Comparison of ENCODE assay signal across 20 cellular contexts in genomic region chr18:2222270-2223185, GRCh38.
DNase-seq lines count a peak whose midpoint lies in the region; ATAC-seq, FAIRE-seq and TF ChIP-seq lines count a peak whose summit lies in the region.
"Had no signal": no experiment of that assay in that cellular context is flagged by ENCODE, and none has a peak within 500 bp of the region (broad histone marks: within the 10 kb centered on the region; RNA-seq: fewer than 3 reads in every experiment).

No MANE protein-coding gene starts in this region.

- H2AFZ ChIP-seq in HCT116 (ENCODE audit: low read depth, low read length, poor library complexity, severe bottlenecking), result no peak overlapping the region
- no peak overlapping the region for H2AFZ ChIP-seq in endothelial cell of umbilical vein (ENCODE audit: low read depth, low read length)
- no peak overlapping the region for H2AFZ ChIP-seq in GM23338

- no peak overlapping the region for H3K4me3 ChIP-seq in HCT116 (replicated peaks in 1 of 2; ENCODE audit: low read depth in 1 of 2, low read length in 2 of 2)
- no peak overlapping the region for H3K4me3 ChIP-seq in endothelial cell of umbilical vein (replicated peaks in 1 of 3; ENCODE audit: insufficient read depth in 1 of 3, low read depth in 1 of 3, low read length in 3 of 3)
- H3K4me3 ChIP-seq in right lobe of liver, result no peak overlapping the region
- no peak overlapping the region for H3K4me3 ChIP-seq in GM23338

- H3K79me2 ChIP-seq in HCT116 (ENCODE audit: insufficient read depth, low read length) (no peaks in the 10 kb centered on the region), endothelial cell of umbilical vein (ENCODE audit: control insufficient read depth, insufficient read depth, low read length) (no peaks in the 10 kb centered on the region), GM23338 (replicated peaks; ENCODE audit: insufficient read depth) (no peaks in the 10 kb centered on the region)

- no peak for DNase-seq in HCT116 (ENCODE audit: low read depth, low spot score)
- peak; percentile 32 for DNase-seq in NCI-H2196 treated with DMSO at 0.1 percent for 48 hours (lab: John Stamatoyannopoulos, UW; ENCODE audit: unreplicated experiment)
- peak; percentile 4 for DNase-seq in endothelial cell of umbilical vein (ENCODE audit: low read depth, low spot score)
- peak in 1 of 3 donors; percentile 48 for DNase-seq in right lobe of liver
- DNase-seq in GM23338 (ENCODE audit: low spot score), result no peak
- DNase-seq: activated CD4-positive, alpha-beta T cell treated with anti-CD3 and anti-CD28 coated beads, Interleukin-2, amount 50 U/mL, for 1 hour; activated naive CD4-positive, alpha-beta T cell treated with anti-CD3 and anti-CD28 coated beads, Interleukin-2, amount 10 ng/mL, durations not matched to agents 7 days and 5 days; BE2C; glutamatergic neuron; H9; immature natural killer cell; NCI-H1694 treated with DMSO at 0.1 percent for 48 hours; NCI-H510A treated with DMSO at 0.1 percent for 48 hours; stimulated activated naive B cell treated with anti-CD40 and anti-IgM and Interleukin-4, amounts not matched to agents 10 μg/mL and 1 μg/mL and 100 μg/mL, for 72 hours had no signal

- dilution Hi-C loops in endothelial cell of umbilical vein (cut with MboI; ENCODE audit: extremely low pct_ligation_motif_present, low sequenced_read_pairs), result no loop called here

- H3K27me3 ChIP-seq in HCT116 (ENCODE audit: insufficient read depth, low read length) (no peaks in the 10 kb centered on the region), endothelial cell of umbilical vein (ENCODE audit: control insufficient read depth in 2 of 2, insufficient read depth in 2 of 2, low read length in 2 of 2) (no peaks in the 10 kb centered on the region), right lobe of liver (no peaks in the 10 kb centered on the region), GM23338 (ENCODE audit: insufficient read depth) (no peaks in the 10 kb centered on the region)
- H3K27me3 ChIP-seq: BE2C, tibial nerve had no signal

- peaks cover 2% of the 10 kb centered on the region; the same call in 2 of the 3 replicates for H3K4me1 Mint-ChIP-seq in GM23338
- H3K4me1 Mint-ChIP-seq: activated naive CD4-positive, alpha-beta T cell treated with anti-CD3 and anti-CD28 coated beads, Interleukin-2, amount 10 ng/mL, durations not matched to agents 7 days and 5 days; immature natural killer cell; stimulated activated naive B cell treated with anti-CD40 and anti-IgM and Interleukin-4, amounts not matched to agents 10 μg/mL and 1 μg/mL and 100 μg/mL, for 72 hours had no signal

- H3K36me3 ChIP-seq in HCT116 (ENCODE audit: control insufficient read depth in 1 of 2, insufficient read depth in 2 of 2, low read length in 2 of 2), result no peaks in the 10 kb centered on the region
- H3K36me3 ChIP-seq in endothelial cell of umbilical vein (ENCODE audit: control insufficient read depth in 2 of 2, extremely low read depth in 1 of 2, insufficient read depth in 2 of 2, low read length in 2 of 2), result no peaks in the 10 kb centered on the region
- no peaks in the 10 kb centered on the region for H3K36me3 ChIP-seq in right lobe of liver
- H3K36me3 ChIP-seq in GM23338 (ENCODE audit: insufficient read depth), result no peaks in the 10 kb centered on the region
- H3K36me3 ChIP-seq: BE2C, tibial nerve had no signal

- no peak overlapping the region for H3K4me2 ChIP-seq in HCT116 (ENCODE audit: low read length)
- no peak overlapping the region for H3K4me2 ChIP-seq in endothelial cell of umbilical vein (ENCODE audit: insufficient read depth, low read length)
- H3K4me2 ChIP-seq in GM23338, result no peak overlapping the region

- no peak overlapping the region for H3K27ac ChIP-seq in HCT116 (ENCODE audit: low read depth, low read length)
- no peak overlapping the region for H3K27ac ChIP-seq in endothelial cell of umbilical vein (ENCODE audit: insufficient read depth, low read depth, low read length)
- no peak overlapping the region for H3K27ac ChIP-seq in right lobe of liver
- H3K27ac ChIP-seq in GM23338 (ENCODE audit: low read depth), result no peak overlapping the region
- H3K27ac ChIP-seq: tibial nerve had no signal

- no peaks in the 10 kb centered on the region for H3K9me3 Mint-ChIP-seq in GM23338
- H3K9me3 Mint-ChIP-seq: activated naive CD4-positive, alpha-beta T cell treated with anti-CD3 and anti-CD28 coated beads, Interleukin-2, amount 10 ng/mL, durations not matched to agents 7 days and 5 days; dendritic cell treated with granulocyte-macrophage colony-stimulating factor and Interleukin-4, amounts not matched to agents 40 ng/mL and 50 ng/mL, for 4 days; H9; immature natural killer cell; mesothelial cell of epicardium; stimulated activated naive B cell treated with anti-CD40 and anti-IgM and Interleukin-4, amounts not matched to agents 10 μg/mL and 1 μg/mL and 100 μg/mL, for 72 hours had no signal

- WGBS in right lobe of liver (ENCODE audit: insufficient coverage, low coverage, low lambda C conversion rate, missing lambda C conversion rate), result 59% methylated on average over 5 of the region's 5 CpGs

- TF ChIP-seq RAD21 in HCT116 (IDR thresholded peaks at IDR 0.05; ENCODE audit: low read depth), result no peak

- ATAC-seq in HCT116 (no peak), right lobe of liver (peak in 3 of 4 donors; percentile 52 to 86 (median 80)), GM23338 (no peak), GM18870 (IDR thresholded peaks at IDR 0.05; ENCODE audit: unreplicated experiment) (no peak), GM19351 (IDR thresholded peaks at IDR 0.05; ENCODE audit: unreplicated experiment) (no peak)
- ATAC-seq: stimulated activated naive B cell treated with anti-CD40 and anti-IgM and Interleukin-4, amounts not matched to agents 10 μg/mL and 1 μg/mL and 100 μg/mL, for 72 hours had no signal

- TF ChIP-seq POLR2A in HCT116 (IDR thresholded peaks at IDR 0.05; ENCODE audit: borderline replicate concordance, extremely low read depth, insufficient read depth, insufficient read length) (no peak), endothelial cell of umbilical vein (IDR thresholded peaks at IDR 0.05; ENCODE audit: low read depth, low read length) (no peak), right lobe of liver (IDR thresholded peaks at IDR 0.05) (no peak)

- no peaks in the 10 kb centered on the region for H3K4me1 ChIP-seq in HCT116 (ENCODE audit: control insufficient read depth in 1 of 2, insufficient read depth in 2 of 2, low read length in 2 of 2)
- peaks cover 3% of the 10 kb centered on the region for H3K4me1 ChIP-seq in endothelial cell of umbilical vein (ENCODE audit: control insufficient read depth, extremely low read depth, insufficient read depth, low read length)
- H3K4me1 ChIP-seq in right lobe of liver, result peaks cover 0 to 5% (median 2%) of the 10 kb centered on the region in 4 donors
- no peaks in the 10 kb centered on the region for H3K4me1 ChIP-seq in GM23338 (ENCODE audit: insufficient read depth)
- H3K4me1 ChIP-seq: BE2C had no signal

- POLR2A ChIA-PET in HCT116 (lab: Charles Lee), result no interaction called here
- POLR2A ChIA-PET in endothelial cell of umbilical vein (lab: Charles Lee), result no interaction called here

- BruUV-seq in HCT116 (replicated peaks; lab: Mats Ljungman, UMichigan), result no TSS peak
- BruUV-seq in endothelial cell of umbilical vein (replicated peaks; lab: Mats Ljungman, UMichigan), result no TSS peak

- no peak for FAIRE-seq in endothelial cell of umbilical vein (lab: Jason Lieb, UNC)
- FAIRE-seq: TTC549 had no signal

- no peak overlapping the region for H3K4me3 Mint-ChIP-seq in GM23338
- H3K4me3 Mint-ChIP-seq: activated naive CD4-positive, alpha-beta T cell treated with anti-CD3 and anti-CD28 coated beads, Interleukin-2, amount 10 ng/mL, durations not matched to agents 7 days and 5 days; dendritic cell treated with granulocyte-macrophage colony-stimulating factor and Interleukin-4, amounts not matched to agents 40 ng/mL and 50 ng/mL, for 4 days; H9; immature natural killer cell; stimulated activated naive B cell treated with anti-CD40 and anti-IgM and Interleukin-4, amounts not matched to agents 10 μg/mL and 1 μg/mL and 100 μg/mL, for 72 hours had no signal

- H3K27ac Mint-ChIP-seq in GM23338, result no peak overlapping the region
- H3K27ac Mint-ChIP-seq: activated naive CD4-positive, alpha-beta T cell treated with anti-CD3 and anti-CD28 coated beads, Interleukin-2, amount 10 ng/mL, durations not matched to agents 7 days and 5 days; dendritic cell treated with granulocyte-macrophage colony-stimulating factor and Interleukin-4, amounts not matched to agents 40 ng/mL and 50 ng/mL, for 4 days; H9; immature natural killer cell; stimulated activated naive B cell treated with anti-CD40 and anti-IgM and Interleukin-4, amounts not matched to agents 10 μg/mL and 1 μg/mL and 100 μg/mL, for 72 hours had no signal

- RAD21 ChIA-PET in HCT116 (lab: Charles Lee; ENCODE audit: low non-redundant PET in 1 of 2, low total read pairs in 2 of 2, uncharacterized antibody in 2 of 2, unreplicated experiment in 2 of 2), result no interaction called here

- CTCF ChIA-PET in HCT116 (lab: Charles Lee) (interaction anchor here (1.8 to 3.1 kb wide), 2 partner anchors 118 to 320 kb away, joined by 5 to 11 read pairs; no protein-coding TSS in a partner anchor), endothelial cell of umbilical vein (lab: Charles Lee) (interaction anchor here (0.9 to 3.3 kb wide), 8 partner anchors 14 to 1358 kb away, joined by 3 to 43 read pairs (median 4); no protein-coding TSS in a partner anchor)

- no peaks in the 10 kb centered on the region for H3K36me3 Mint-ChIP-seq in GM23338 (ENCODE audit: low read depth)
- H3K36me3 Mint-ChIP-seq: activated naive CD4-positive, alpha-beta T cell treated with anti-CD3 and anti-CD28 coated beads, Interleukin-2, amount 10 ng/mL, durations not matched to agents 7 days and 5 days; immature natural killer cell; mesothelial cell of epicardium; stimulated activated naive B cell treated with anti-CD40 and anti-IgM and Interleukin-4, amounts not matched to agents 10 μg/mL and 1 μg/mL and 100 μg/mL, for 72 hours had no signal

- H3K9me1 ChIP-seq in endothelial cell of umbilical vein (replicated peaks; ENCODE audit: control insufficient read depth, extremely low read depth, insufficient read depth, low read length), result no peaks in the 10 kb centered on the region

- intact Hi-C loops in HCT116 (cut with micrococcal nuclease) (loop anchor here (5.0 kb wide), 4 partner anchors 115 to 1360 kb away; no protein-coding TSS in a partner anchor), endothelial cell of umbilical vein (cut with micrococcal nuclease) (loop anchor here (5.0 kb wide), 1 partner anchor 320 kb away; no protein-coding TSS in a partner anchor), right lobe of liver (cut with DNase I) (no loop called here)

- H3F3A ChIP-seq in GM23338 (replicated peaks; ENCODE audit: low read depth), result no peaks in the 10 kb centered on the region

- H3K9me3 ChIP-seq in HCT116 (ENCODE audit: control insufficient read depth in 1 of 2, insufficient read depth in 1 of 2, low read depth in 1 of 2, low read length in 2 of 2) (no peaks in the 10 kb centered on the region), endothelial cell of umbilical vein (replicated peaks; ENCODE audit: control insufficient read depth, insufficient read depth, low read length) (no peaks in the 10 kb centered on the region), right lobe of liver (no peaks in the 10 kb centered on the region)
- H3K9me3 ChIP-seq: BE2C, tibial nerve had no signal

- H4K20me1 ChIP-seq in HCT116 (ENCODE audit: insufficient read depth) (no peaks in the 10 kb centered on the region), endothelial cell of umbilical vein (replicated peaks; ENCODE audit: control insufficient read depth, extremely low read depth, insufficient read depth, low read length) (no peaks in the 10 kb centered on the region), GM23338 (replicated peaks; ENCODE audit: insufficient read depth) (no peaks in the 10 kb centered on the region)

- TF ChIP-seq CTCF in HCT116 (IDR thresholded peaks at IDR 0.05 in 2 of 3, conservative IDR thresholded peaks at IDR 0.05 in 1 of 3; ENCODE audit: borderline replicate concordance in 1 of 3, insufficient read depth in 1 of 3, low read depth in 2 of 3, low read length in 2 of 3) (no peak), endothelial cell of umbilical vein (IDR thresholded peaks at IDR 0.05; ENCODE audit: extremely low read depth in 1 of 2, insufficient read depth in 1 of 2, low read depth in 1 of 2, low read length in 2 of 2) (no peak), right lobe of liver (IDR thresholded peaks at IDR 0.05) (no peak), GM23338 (conservative IDR thresholded peaks at IDR 0.05; ENCODE audit: low read depth in 2 of 2) (no peak)

- no peaks in the 10 kb centered on the region for H3K27me3 Mint-ChIP-seq in GM23338 (ENCODE audit: insufficient read depth, low read depth, poor library complexity)
- H3K27me3 Mint-ChIP-seq: dendritic cell treated with granulocyte-macrophage colony-stimulating factor and Interleukin-4, amounts not matched to agents 40 ng/mL and 50 ng/mL, for 4 days had no signal

- H3K9me2 ChIP-seq in HCT116 (ENCODE audit: insufficient read depth) (no peaks in the 10 kb centered on the region), GM23338 (ENCODE audit: insufficient read depth) (no peaks in the 10 kb centered on the region)

- no peak overlapping the region for H3K9ac ChIP-seq in HCT116 (ENCODE audit: low read length)
- no peak overlapping the region for H3K9ac ChIP-seq in endothelial cell of umbilical vein (replicated peaks; ENCODE audit: extremely low read depth, insufficient read depth, low read length)

Comparison
In these comparisons a context has a peak if more than half of its experiments do, and no peak if none do; other contexts are left out.
1. ATAC-seq: peak in right lobe of liver (3 of 4); none in HCT116 (single experiment), GM23338 (single experiment), GM18870 (single experiment) and GM19351 (single experiment).
2. DNase-seq: peak in NCI-H2196 treated with DMSO at 0.1 percent for 48 hours (single experiment) and endothelial cell of umbilical vein (single experiment); none in HCT116 (single experiment) and GM23338 (single experiment).
3. intact Hi-C loops: an anchor here in HCT116 (5.0 kb wide) and endothelial cell of umbilical vein (5.0 kb wide); none called in right lobe of liver.